Comparison of ENCODE assay signal across 19 cellular contexts in genomic region chr3:52558436-52558835, GRCh38.
"Had no signal": no experiment of that assay in that cellular context is flagged by ENCODE, and none has a peak within 500 bp of the region (broad histone marks: within the 10 kb centered on the region; RNA-seq: fewer than 3 reads in every experiment).

No MANE protein-coding gene starts in this region.

- H3K27ac Mint-ChIP-seq: effector memory CD8-positive, alpha-beta T cell had no signal

- H3K4me1 ChIP-seq: foreskin keratinocyte, psoas muscle, suprapubic skin, uterus had no signal

- H3K9me3 ChIP-seq: mucosa of descending colon, neutrophil, psoas muscle, suprapubic skin, thyroid gland, upper lobe of left lung, uterus had no signal

- H3K27me3 Mint-ChIP-seq: effector memory CD8-positive, alpha-beta T cell; naive thymus-derived CD8-positive, alpha-beta T cell had no signal

- H3K9me3 Mint-ChIP-seq: effector memory CD8-positive, alpha-beta T cell; naive thymus-derived CD8-positive, alpha-beta T cell had no signal

- ATAC-seq: effector memory CD8-positive, alpha-beta T cell; foreskin keratinocyte; mucosa of descending colon; naive thymus-derived CD8-positive, alpha-beta T cell; psoas muscle; sciatic nerve had no signal

- H3K4me3 ChIP-seq: mucosa of descending colon, psoas muscle, skin epidermis, suprapubic skin, thyroid gland, upper lobe of left lung, uterus had no signal

- H3K27me3 ChIP-seq: foreskin keratinocyte, neutrophil, suprapubic skin, thyroid gland, upper lobe of left lung, uterus had no signal

- H3K27ac ChIP-seq: foreskin keratinocyte, neutrophil, psoas muscle, skin epidermis, suprapubic skin, upper lobe of left lung, uterus had no signal

- H3K36me3 ChIP-seq: uterus had no signal

- H3K4me3 Mint-ChIP-seq: effector memory CD8-positive, alpha-beta T cell; naive thymus-derived CD8-positive, alpha-beta T cell had no signal

- DNase-seq: cortex of kidney; effector memory CD8-positive, alpha-beta T cell; foreskin keratinocyte; kidney glomerular epithelial cell; mammary epithelial cell; mucosa of descending colon; naive thymus-derived CD8-positive, alpha-beta T cell; psoas muscle; retina; stimulated activated CD4-positive, alpha-beta T cell treated with anti-CD3 and anti-CD28 coated beads, Interleukin-2, amount 100 ng/mL, for 24 hours; stimulated activated CD4-positive, alpha-beta T cell treated with anti-CD3 and anti-CD28 coated beads, Interleukin-4, amount 100 ng/mL, for 4 hours; stimulated activated naive CD4-positive, alpha-beta T cell; thyroid gland; upper lobe of left lung; uterus had no signal
